In the genomic region with DNA sequence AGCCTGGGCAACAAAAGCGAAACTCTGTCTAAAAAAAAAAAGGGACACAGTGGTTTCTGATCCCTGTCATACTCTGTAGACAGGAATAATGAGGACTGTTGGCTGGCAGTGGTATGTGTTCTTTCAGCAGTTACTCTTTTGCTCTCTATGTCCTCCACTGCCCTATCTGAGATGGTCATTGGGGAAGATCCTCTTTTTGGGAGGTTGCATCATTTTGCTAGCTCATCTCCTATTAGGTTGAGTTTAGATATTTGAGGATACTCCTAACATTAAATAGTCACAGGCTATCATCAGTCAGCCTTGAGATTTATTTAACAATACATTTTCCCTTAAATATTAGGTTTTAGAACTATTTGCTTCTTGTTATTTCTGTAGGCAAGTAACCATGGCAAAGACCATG, we compare ENCODE assay signal across 29 cellular contexts.
"Had no signal": no experiment of that assay in that cellular context is flagged by ENCODE, and none has a peak within 500 bp of the region (broad histone marks: within the 10 kb centered on the region; RNA-seq: fewer than 3 reads in every experiment).

No MANE protein-coding gene starts in this region.

- ATAC-seq: left colon; left lung; lower lobe of right lung; naive thymus-derived CD8-positive, alpha-beta T cell; pancreas; right cardiac atrium; sciatic nerve; stimulated activated naive B cell treated with anti-CD40 and anti-IgM and Interleukin-4, amounts not matched to agents 10 μg/mL and 1 μg/mL and 100 μg/mL, for 72 hours; stimulated activated naive CD8-positive, alpha-beta T cell treated with anti-CD3 and anti-CD28 coated beads, Interleukin-15, Interleukin-2, amounts not matched to agents 100 U/mL and 50 U/mL, for 24 hours had no signal

- H3K4me1 ChIP-seq: left lung, prostate gland, thyroid gland, transverse colon, upper lobe of left lung, vagina had no signal

- H3K27ac ChIP-seq: left lung, lower lobe of right lung, pancreas, prostate gland, skin epidermis, stomach, testis, thyroid gland, transverse colon, upper lobe of left lung, vagina had no signal

- H3K4me3 ChIP-seq: left lung, lower lobe of right lung, pancreas, prostate gland, skin epidermis, stomach, testis, thyroid gland, transverse colon, upper lobe of left lung, vagina had no signal

- H3K36me3 ChIP-seq: left lung, lower lobe of right lung, pancreas, prostate gland, stomach, thyroid gland, transverse colon, upper lobe of left lung, vagina had no signal

- DNase-seq: immature natural killer cell; kidney; left colon; left lung; lower lobe of right lung; mammary epithelial cell; mesenchymal stem cell; naive thymus-derived CD8-positive, alpha-beta T cell; nucleus accumbens; pancreas; posterior cingulate gyrus; retina; stimulated activated CD4-positive, alpha-beta T cell treated with anti-CD3 and anti-CD28 coated beads, Interleukin-12 subunit alpha, Interleukin-12 subunit beta, amount 100 ng/mL, for 4 hours; stimulated activated CD4-positive, alpha-beta T cell treated with anti-CD3 and anti-CD28 coated beads, Interleukin-15, amount 100 ng/mL, for 24 hours; stimulated activated CD4-positive, alpha-beta T cell treated with anti-CD3 and anti-CD28 coated beads, Interleukin-2, amount 100 ng/mL, for 24 hours; stimulated activated CD4-positive, alpha-beta T cell treated with anti-CD3 and anti-CD28 coated beads, Interleukin-4, amount 100 ng/mL, for 1 hour; stimulated activated naive B cell treated with anti-CD40 and anti-IgM and Interleukin-4, amounts not matched to agents 10 μg/mL and 1 μg/mL and 100 μg/mL, for 72 hours; stimulated activated naive CD8-positive, alpha-beta T cell treated with anti-CD3 and anti-CD28 coated beads, Interleukin-15, Interleukin-2, amounts not matched to agents 100 U/mL and 50 U/mL, for 24 hours; stomach; testis; thyroid gland; transverse colon; upper lobe of left lung had no signal

- H3K9me3 ChIP-seq: left lung, lower lobe of right lung, pancreas, prostate gland, stomach, testis, thyroid gland, transverse colon, upper lobe of left lung, vagina had no signal

- H3K27me3 ChIP-seq: left lung, pancreas, stomach, testis, thyroid gland, transverse colon, upper lobe of left lung, vagina had no signal

- FAIRE-seq: islet of Langerhans, kidney, pancreas had no signal
